In the genomic region with DNA sequence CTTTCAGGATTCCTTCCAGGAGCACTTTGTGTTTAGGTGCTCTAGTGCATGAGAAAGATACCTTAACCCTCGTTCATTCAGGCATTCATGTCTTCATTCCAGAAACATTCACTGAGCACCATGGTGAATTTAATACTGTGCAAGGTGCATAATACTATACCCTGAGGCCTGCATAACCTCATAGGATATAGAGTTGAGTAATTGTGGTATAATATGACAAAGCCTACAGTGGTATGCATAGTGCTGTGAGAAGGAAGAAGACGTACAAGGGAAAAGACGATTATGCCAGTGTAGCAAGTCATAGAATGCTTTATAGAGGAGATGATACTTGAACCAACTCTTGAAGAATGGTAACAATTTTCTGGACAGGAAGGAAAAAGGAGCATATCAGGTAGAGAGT, we compare ENCODE assay signal across 17 cellular contexts.
"Had no signal": no experiment of that assay in that cellular context is flagged by ENCODE, and none has a peak within 500 bp of the region (broad histone marks: within the 10 kb centered on the region; RNA-seq: fewer than 3 reads in every experiment).

No MANE protein-coding gene starts in this region.

- DNase-seq: dermis blood vessel endothelial cell; heart left ventricle; hippocampal formation; kidney glomerular epithelial cell; naive thymus-derived CD4-positive, alpha-beta T cell; nephron progenitor cell; spleen; stimulated activated CD4-positive, alpha-beta T cell treated with anti-CD3 and anti-CD28 coated beads, Interleukin-15, amount 100 ng/mL, for 24 hours; stimulated activated CD4-positive, alpha-beta T cell treated with anti-CD3 and anti-CD28 coated beads, Interleukin-1b, Interleukin-23, amount 100 ng/mL, for 48 hours; stimulated activated CD4-positive, alpha-beta T cell treated with anti-CD3 and anti-CD28 coated beads, Interleukin-4, amount 100 ng/mL, for 24 hours; stimulated activated naive B cell treated with anti-CD40 and anti-IgM and Interleukin-4, amounts not matched to agents 10 μg/mL and 1 μg/mL and 100 μg/mL, for 72 hours; tibial artery; upper lobe of left lung; uterus had no signal

- ATAC-seq: esophagus mucosa; heart left ventricle; naive thymus-derived CD4-positive, alpha-beta T cell; sciatic nerve; stimulated activated naive B cell treated with anti-CD40 and anti-IgM and Interleukin-4, amounts not matched to agents 10 μg/mL and 1 μg/mL and 100 μg/mL, for 72 hours had no signal

- H3K4me3 ChIP-seq: heart left ventricle, spleen, suprapubic skin, tibial artery, upper lobe of left lung, uterus had no signal

- H3K27ac Mint-ChIP-seq: nephron progenitor cell; stimulated activated naive B cell treated with anti-CD40 and anti-IgM and Interleukin-4, amounts not matched to agents 10 μg/mL and 1 μg/mL and 100 μg/mL, for 72 hours had no signal

- H3K27me3 Mint-ChIP-seq: naive thymus-derived CD4-positive, alpha-beta T cell; stimulated activated naive B cell treated with anti-CD40 and anti-IgM and Interleukin-4, amounts not matched to agents 10 μg/mL and 1 μg/mL and 100 μg/mL, for 72 hours had no signal

- H3K4me3 Mint-ChIP-seq: nephron progenitor cell; stimulated activated naive B cell treated with anti-CD40 and anti-IgM and Interleukin-4, amounts not matched to agents 10 μg/mL and 1 μg/mL and 100 μg/mL, for 72 hours had no signal

- H3K9me3 Mint-ChIP-seq: naive thymus-derived CD4-positive, alpha-beta T cell; stimulated activated naive B cell treated with anti-CD40 and anti-IgM and Interleukin-4, amounts not matched to agents 10 μg/mL and 1 μg/mL and 100 μg/mL, for 72 hours had no signal

- H3K4me1 Mint-ChIP-seq: stimulated activated naive B cell treated with anti-CD40 and anti-IgM and Interleukin-4, amounts not matched to agents 10 μg/mL and 1 μg/mL and 100 μg/mL, for 72 hours had no signal
